ENCODE assay signal across 17 cellular contexts in the genomic region with DNA sequence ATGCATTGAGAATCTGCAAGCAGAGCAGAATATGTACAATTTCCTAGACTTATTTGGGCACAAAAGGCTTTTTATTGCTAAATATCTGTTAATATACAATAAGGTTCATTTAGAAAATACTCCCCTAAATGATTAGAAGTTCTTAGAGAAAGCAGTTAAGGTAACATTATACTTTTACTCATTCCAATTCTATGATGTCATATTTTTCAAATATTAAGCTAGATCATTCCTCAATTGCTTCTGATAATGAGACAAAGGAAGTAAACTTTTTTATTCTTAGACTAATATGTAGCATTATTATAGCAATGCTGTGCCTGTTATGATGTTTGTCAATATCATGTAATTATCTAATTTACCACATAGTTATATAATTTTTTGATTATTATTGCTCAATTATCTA.
DNase-seq lines count a peak whose midpoint lies in the region; ATAC-seq, FAIRE-seq and TF ChIP-seq lines count a peak whose summit lies in the region.
"Had no signal": no experiment of that assay in that cellular context is flagged by ENCODE, and none has a peak within 500 bp of the region (broad histone marks: within the 10 kb centered on the region; RNA-seq: fewer than 3 reads in every experiment).

No MANE protein-coding gene starts in this region.

- peak overlapping the region; percentile 41 for H3K4me3 Mint-ChIP-seq in osteocyte (ENCODE audit: unreplicated experiment)
- no peak overlapping the region for H3K4me3 Mint-ChIP-seq in H9

- H3K27ac ChIP-seq in BLaER1 (no peak overlapping the region), H9 (ENCODE audit: insufficient read length, low read depth, low read length) (no peak overlapping the region)

- DNase-seq in ELR (ENCODE audit: low read depth) (peak; percentile 1), bronchial epithelial cell (ENCODE audit: low read depth) (peak; percentile 17), osteocyte (ENCODE audit: extremely low spot score, unreplicated experiment) (no peak), H9 (no peak), DMS 273 (lab: John Stamatoyannopoulos, UW; ENCODE audit: unreplicated experiment) (no peak)
- DNase-seq: Calu3, DMS79, EL, GDM1, HCEC 1CT, IMR-90, KBM-7 had no signal

- H3K79me2 ChIP-seq in H9 (ENCODE audit: insufficient read depth, low read length), result no peaks in the 10 kb centered on the region

- H3K4me2 ChIP-seq in BLaER1 (peak overlapping the region; percentile 39; the same call in 1 of the 2 replicates), H9 (ENCODE audit: insufficient read depth, insufficient read length, low read length) (no peak overlapping the region)

- H3K18ac ChIP-seq in H9 (ENCODE audit: insufficient read length, low read depth, low read length), result no peak overlapping the region

- H4K20me1 ChIP-seq in BLaER1, result no peaks in the 10 kb centered on the region
- no peaks in the 10 kb centered on the region for H4K20me1 ChIP-seq in H9 (ENCODE audit: control insufficient read depth, insufficient read depth, insufficient read length)

- no peak overlapping the region for H3K56ac ChIP-seq in H9 (ENCODE audit: insufficient read length, low read depth, low read length)

- no peaks in the 10 kb centered on the region for H3K27me3 ChIP-seq in BLaER1
- no peaks in the 10 kb centered on the region for H3K27me3 ChIP-seq in bronchial epithelial cell (ENCODE audit: control insufficient read depth, insufficient read depth, low read length)
- no peaks in the 10 kb centered on the region for H3K27me3 ChIP-seq in H9 (ENCODE audit: insufficient read depth, low read length)

- H3K9me3 ChIP-seq in BLaER1, result no peaks in the 10 kb centered on the region
- H3K9me3 ChIP-seq in H9 (ENCODE audit: control insufficient read depth, low read depth, low read length), result no peaks in the 10 kb centered on the region

- FAIRE-seq in bronchial epithelial cell (lab: Jason Lieb, UNC), result no peak
- FAIRE-seq: A204.1, GM12892, H1 had no signal

- no peak overlapping the region for H4K5ac ChIP-seq in H9 (ENCODE audit: insufficient read length, low read depth, low read length)

- no peak overlapping the region for H4K91ac ChIP-seq in H9 (ENCODE audit: insufficient read length, low read depth, low read length)

- H3K36me3 ChIP-seq in BLaER1 (no peaks in the 10 kb centered on the region), bronchial epithelial cell (ENCODE audit: control insufficient read depth, insufficient read depth, low read length) (no peaks in the 10 kb centered on the region)

- H3K23ac ChIP-seq in H9 (ENCODE audit: insufficient read length, low read depth, low read length), result no peak overlapping the region

- H3K4ac ChIP-seq in H9 (ENCODE audit: low read depth, low read length), result no peak overlapping the region

- no peaks in the 10 kb centered on the region for H3K79me1 ChIP-seq in H9 (ENCODE audit: insufficient read depth, low read depth, low read length, poor library complexity, severe bottlenecking)

- no peak for ATAC-seq in GM19351 (IDR thresholded peaks at IDR 0.05; ENCODE audit: unreplicated experiment)

- H3K4me1 ChIP-seq in BLaER1, result peaks cover 12% of the 10 kb centered on the region; the same call in 1 of the 2 replicates
- no peaks in the 10 kb centered on the region for H3K4me1 ChIP-seq in H9 (ENCODE audit: insufficient read depth, low read length)

- H2BK20ac ChIP-seq in H9 (ENCODE audit: low read depth, low read length, poor library complexity, severe bottlenecking), result no peak overlapping the region

- no peak overlapping the region for H2AK5ac ChIP-seq in H9 (ENCODE audit: insufficient read length, low read length)

- H2BK12ac ChIP-seq in H9 (ENCODE audit: insufficient read length, low read depth, low read length), result no peak overlapping the region

- H2BK5ac ChIP-seq in H9 (ENCODE audit: insufficient read length, low read length), result no peak overlapping the region

- H3K27me3 Mint-ChIP-seq in osteocyte (ENCODE audit: unreplicated experiment) (no peaks in the 10 kb centered on the region), H9 (ENCODE audit: low read depth) (no peaks in the 10 kb centered on the region)

- H3K4me1 Mint-ChIP-seq in osteocyte (ENCODE audit: unreplicated experiment) (peaks cover 18% of the 10 kb centered on the region), H9 (no peaks in the 10 kb centered on the region)

- no peak overlapping the region for H2AFZ ChIP-seq in H9 (ENCODE audit: low read length)

- H3K9me3 Mint-ChIP-seq in osteocyte (ENCODE audit: unreplicated experiment) (peaks cover 3% of the 10 kb centered on the region), H9 (no peaks in the 10 kb centered on the region)

- no peak overlapping the region for H2BK15ac ChIP-seq in H9 (ENCODE audit: low read depth, low read length)

- no peaks in the 10 kb centered on the region for H3K23me2 ChIP-seq in H9 (ENCODE audit: insufficient read length, low read depth, low read length, poor library complexity, severe bottlenecking)

- peak overlapping the region; percentile 75 for H3K27ac Mint-ChIP-seq in osteocyte (ENCODE audit: unreplicated experiment)
- H3K27ac Mint-ChIP-seq in H9, result no peak overlapping the region

- no peak overlapping the region for H2BK120ac ChIP-seq in H9 (ENCODE audit: low read depth, low read length, poor library complexity, severe bottlenecking)

- no peak overlapping the region for H3T11ph ChIP-seq in H9 (ENCODE audit: low read length)

- TF ChIP-seq CTCF in bronchial epithelial cell (IDR thresholded peaks at IDR 0.05; ENCODE audit: insufficient read depth, low read length, severe bottlenecking), result no peak
- no peak for TF ChIP-seq CTCF in osteocyte (IDR thresholded peaks at IDR 0.05)
- TF ChIP-seq CTCF in H9 (conservative IDR thresholded peaks at IDR 0.05), result no peak

- H3K36me3 Mint-ChIP-seq in osteocyte (ENCODE audit: unreplicated experiment), result no peaks in the 10 kb centered on the region
- H3K36me3 Mint-ChIP-seq in H9 (ENCODE audit: insufficient read depth in 1 of 3, low read depth in 3 of 3), result no peaks in the 10 kb centered on the region

- no peak overlapping the region for H3K4me3 ChIP-seq in BLaER1
- no peak overlapping the region for H3K4me3 ChIP-seq in bronchial epithelial cell (ENCODE audit: low read depth, low read length)

- H3K9ac ChIP-seq in BLaER1 (no peak overlapping the region), H9 (ENCODE audit: extremely low read depth, insufficient read length, low read length) (no peak overlapping the region)

- no peak overlapping the region for H4K8ac ChIP-seq in H9 (replicated peaks; ENCODE audit: insufficient read length, low read depth, low read length)

- H3K14ac ChIP-seq in H9 (ENCODE audit: insufficient read depth, low read length), result no peak overlapping the region

Comparison
In these comparisons a context has a peak if more than half of its experiments do, and no peak if none do; other contexts are left out.
1. DNase-seq: peak in ELR (single experiment) and bronchial epithelial cell (single experiment); none in osteocyte (single experiment), H9 (single experiment) and DMS 273 (single experiment).